14 cellular contexts compared by ENCODE assay signal in genomic region chr6:89386917-89387491, GRCh38. TPM values are rescaled to one million over a fixed set of nuclear protein-coding genes. Genes with fewer than 3 reads are reported as not detected.
A peak's percentile ranks its signal among the peaks of the same experiment; 100 is the strongest.
DNase-seq lines count a peak whose midpoint lies in the region; ATAC-seq, FAIRE-seq and TF ChIP-seq lines count a peak whose summit lies in the region.
"Had no signal": no experiment of that assay in that cellular context is flagged by ENCODE, and none has a peak within 500 bp of the region (broad histone marks: within the 10 kb centered on the region; RNA-seq: fewer than 3 reads in every experiment).

No MANE protein-coding gene starts in this region.

- intact Hi-C loops in GM12878 (cut with micrococcal nuclease; ENCODE audit: unreplicated experiment) (loop anchor here (1.0 kb wide), 1 partner anchor 12 kb away; no protein-coding TSS in a partner anchor), sigmoid colon (cut with DNase I) (no loop called here)

- H3K27ac ChIP-seq in GM12878 (ENCODE audit: control insufficient read depth, insufficient read depth), result peak overlapping the region; percentile 21; the same call in 1 of the 2 replicates
- H3K27ac ChIP-seq in sigmoid colon, result no peak overlapping the region
- H3K27ac ChIP-seq: left ventricle myocardium inferior, RWPE1 had no signal

- no peaks in the 10 kb centered on the region for H3K27me3 ChIP-seq in GM12878 (replicated peaks in 1 of 2; ENCODE audit: control insufficient read depth in 2 of 2, insufficient read depth in 2 of 2, low read length in 1 of 2)
- no peaks in the 10 kb centered on the region for H3K27me3 ChIP-seq in sigmoid colon
- H3K27me3 ChIP-seq: BE2C had no signal

- TF ChIP-seq POLR2A in GM12878 (IDR thresholded peaks at IDR 0.05; ENCODE audit: low read depth, low read length), result no peak
- TF ChIP-seq POLR2A in sigmoid colon (IDR thresholded peaks at IDR 0.05), result no peak

- peak overlapping the region; percentile 64 for H3K4me2 ChIP-seq in GM12878 (ENCODE audit: control insufficient read depth, insufficient read depth)

- no peaks in the 10 kb centered on the region; a peak in 1 of 4 replicates for H3K36me3 ChIP-seq in GM12878 (ENCODE audit: control insufficient read depth in 2 of 2, insufficient read depth in 2 of 2, low read length in 1 of 2)
- no peaks in the 10 kb centered on the region for H3K36me3 ChIP-seq in sigmoid colon
- H3K36me3 ChIP-seq: BE2C, left ventricle myocardium inferior had no signal

- TF ChIP-seq RAD21 in GM12878 (IDR thresholded peaks at IDR 0.05; ENCODE audit: insufficient read depth, low read depth, low read length), result no peak

- H3K79me2 ChIP-seq in GM12878 (ENCODE audit: control insufficient read depth, insufficient read depth, low read length), result peaks cover 18% of the 10 kb centered on the region

- BruUV-seq in GM12878 (replicated peaks; lab: Mats Ljungman, UMichigan), result no TSS peak

- in situ Hi-C loops in GM12878 (cut with MboI), result no loop called here

- TF ChIP-seq CTCF in GM12878 (IDR thresholded peaks at IDR 0.05 in 2 of 3, conservative IDR thresholded peaks at IDR 0.05 in 1 of 3; ENCODE audit: control insufficient read depth in 2 of 3, extremely low read depth in 1 of 3, insufficient read depth in 1 of 3, low read depth in 3 of 3, low read length in 3 of 3) (no peak), sigmoid colon (IDR thresholded peaks at IDR 0.05) (no peak)

- DNase-seq in GM12878 (ENCODE audit: low read depth, low spot score) (peak; percentile 41), sigmoid colon (no peak), DMS 273 (lab: John Stamatoyannopoulos, UW; ENCODE audit: unreplicated experiment) (no peak), middle frontal gyrus (ENCODE audit: extremely low spot score, low spot score) (no peak), DMS79 treated with DMSO at 0.1 percent for 48 hours (lab: John Stamatoyannopoulos, UW) (no peak)
- DNase-seq: BE2C; effector CD4-positive, alpha-beta T cell; left ventricle myocardium inferior; NCI-H345 had no signal

- 16% methylated on average over 6 of the region's 6 CpGs for WGBS in GM12878 (ENCODE audit: insufficient coverage, insufficient replicate concordance, low lambda C conversion rate, missing lambda C conversion rate)
- WGBS in sigmoid colon, 2 donors, result 92 to 95% methylated on average over 6 of the region's 6 CpGs

- no peaks in the 10 kb centered on the region for H4K20me1 ChIP-seq in GM12878 (ENCODE audit: control insufficient read depth, insufficient read depth)

- ATAC-seq in GM18870 (IDR thresholded peaks at IDR 0.05; ENCODE audit: unreplicated experiment), result peak; percentile 8
- peak; percentile 22 for ATAC-seq in GM21619 (IDR thresholded peaks at IDR 0.05; ENCODE audit: unreplicated experiment)
- ATAC-seq in HG03066 (IDR thresholded peaks at IDR 0.05; ENCODE audit: low read depth, unreplicated experiment), result peak; percentile 28
- ATAC-seq in GM12878, result peak; percentile 59

- POLR2A ChIA-PET in GM12878 (lab: Charles Lee), result interaction anchor here (0.6 to 1.5 kb wide), 3 partner anchors 15 to 250 kb away, joined by 3 to 4 read pairs (median 4); no protein-coding TSS in a partner anchor

- CTCF ChIA-PET in GM12878 (lab: Yijun Ruan, JAX), result interaction anchor here (0.7 to 2.5 kb wide), 4 partner anchors 10 to 975 kb away, joined by 3 to 22 read pairs (median 6); no protein-coding TSS in a partner anchor

- H2AFZ ChIP-seq in GM12878 (ENCODE audit: control insufficient read depth, low read depth, low read length), result no peak overlapping the region

- FAIRE-seq in GM12878 (lab: Jason Lieb, UNC), result no peak
- FAIRE-seq: TTC549 had no signal

- H3K4me3 ChIP-seq in GM12878 (peak overlapping the region; percentile 48), sigmoid colon (no peak overlapping the region)
- H3K4me3 ChIP-seq: left ventricle myocardium inferior had no signal

- RAD21 ChIA-PET in GM12878 (lab: Charles Lee; ENCODE audit: unreplicated experiment), result interaction anchor here (0.9 to 1.7 kb wide), 3 partner anchors 15 to 50 kb away, joined by 3 to 10 read pairs (median 4); no protein-coding TSS in a partner anchor

- SMC1A ChIA-PET in GM12878 (lab: Charles Lee; ENCODE audit: uncharacterized antibody, unreplicated experiment), result interaction anchor here (0.9 to 2.4 kb wide), 5 partner anchors 8 to 288 kb away, joined by 3 to 5 read pairs (median 3); no protein-coding TSS in a partner anchor

- no peak for TF ChIP-seq EP300 in GM12878 (IDR thresholded peaks at IDR 0.05; ENCODE audit: borderline replicate concordance in 1 of 2, control insufficient read depth in 1 of 2, low read depth in 2 of 2, low read length in 2 of 2)
- TF ChIP-seq EP300 in sigmoid colon (IDR thresholded peaks at IDR 0.05), result no peak

- no peak overlapping the region for H3K9ac ChIP-seq in GM12878 (ENCODE audit: control insufficient read depth, insufficient read depth, low read length)

- peaks cover 20% of the 10 kb centered on the region for H3K4me1 ChIP-seq in GM12878 (ENCODE audit: control insufficient read depth, insufficient read depth, low read length)
- H3K4me1 ChIP-seq in sigmoid colon, result peaks cover 0 to 12% (median 9%) of the 10 kb centered on the region in 4 donors
- H3K4me1 ChIP-seq: BE2C had no signal

- no peaks in the 10 kb centered on the region; the same call in 1 of the 3 replicates for H3K9me3 ChIP-seq in GM12878 (replicated peaks; ENCODE audit: control insufficient read depth, insufficient read depth, low read length)
- no peaks in the 10 kb centered on the region for H3K9me3 ChIP-seq in sigmoid colon
- H3K9me3 ChIP-seq: BE2C, left ventricle myocardium inferior had no signal

TF ChIP-seq in GM12878, 131 proteins besides CTCF, POLR2A, EP300 and RAD21:
- no peak for TF ChIP-seq STAT1 (conservative IDR thresholded peaks at IDR 0.05)

RNA-seq across cellular contexts. Expression of gene RRAGD, which starts 25.1 kb away (rescaled TPM):
- 8.4 and 8.8 TPM in 2 replicates for total RNA-seq in GM12878 (2013; cell fraction: nucleolus; rRNA removed)
- total RNA-seq in GM12878 (2014; rRNA removed) (8.2 and 8.9 TPM in 2 replicates), GM12878 (2014; rRNA removed; fragmentation: Illumina TruSeq; extraction: Trizol) (12.9 and 13.6 TPM in 2 replicates), GM12878 (2021) (15.6 and 16.5 TPM in 2 replicates), sigmoid colon (10 to 100 TPM; 11.8 to 19.8 (median 13.3) TPM)
- polyA plus RNA-seq in GM12878 (2011; ENCODE audit: low read depth), result 34.4 TPM
- polyA plus RNA-seq in GM12878 (2011; rRNA removed) (17.4 and 25.5 TPM in 2 replicates), GM12878 (2014; fragmentation: Illumina TruSeq; extraction: Trizol) (9.8 and 15.3 TPM in 2 replicates), GM12878 (2014; fragmentation: Nextera tagmentation; extraction: Ambion mirVana) (1 to 10 TPM; 4.6 to 4.8 TPM), GM12878 (2014; rRNA removed) (6.3 and 8.1 TPM in 2 replicates), GM12878 (2016; fragmentation: Nextera tagmentation; extraction: Ambion mirVana) (1 to 10 TPM; 5.6 to 8.7 TPM), sigmoid colon (10 to 100 TPM in 1 of 3 donors, 1 to 10 TPM in 2; 2.8 to 12.0 (median 6.7) TPM)
- 5.4 and 5.8 TPM in 2 replicates for polyA plus RNA-seq in GM12878 (2011; cell fraction: cytosol; rRNA removed)
- polyA plus RNA-seq in GM12878 (2011; cell fraction: nucleus; rRNA removed), result 2.7 and 4.2 TPM in 2 replicates
- 41.1 and 60.7 TPM in 2 replicates for polyA plus RNA-seq in GM12878 (2012)
- polyA minus RNA-seq in GM12878 (2011; rRNA and poly(A)+ RNA removed), result 7.4 and 12.2 TPM in 2 replicates
- 3.2 and 4.7 TPM in 2 replicates for polyA minus RNA-seq in GM12878 (2011; cell fraction: cytosol; rRNA and poly(A)+ RNA removed)
- polyA minus RNA-seq in GM12878 (2011; cell fraction: nucleus; rRNA and poly(A)+ RNA removed), result 1.2 and 1.4 TPM in 2 replicates

RNA-seq across cellular contexts. Expression of gene UBE2J1, which starts 34.5 kb away (rescaled TPM):
- total RNA-seq in GM12878 (2013; cell fraction: nucleolus; rRNA removed), result 36.7 and 38.5 TPM in 2 replicates
- total RNA-seq in GM12878 (2014; rRNA removed) (90.6 and 96.0 TPM in 2 replicates), GM12878 (2014; rRNA removed; fragmentation: Illumina TruSeq; extraction: Trizol) (110 and 114 TPM in 2 replicates), GM12878 (2021) (84.3 and 85.9 TPM in 2 replicates), sigmoid colon (10 to 100 TPM; 29.5 to 36.7 (median 33.8) TPM)
- 65.5 TPM for polyA plus RNA-seq in GM12878 (2011; ENCODE audit: low read depth)
- polyA plus RNA-seq in GM12878 (2011; rRNA removed) (89.5 and 129 TPM in 2 replicates), GM12878 (2014; fragmentation: Illumina TruSeq; extraction: Trizol) (120 and 151 TPM in 2 replicates), GM12878 (2014; fragmentation: Nextera tagmentation; extraction: Ambion mirVana) (10 to 100 TPM; 48.7 to 69.1 TPM), GM12878 (2014; rRNA removed) (68.5 and 76.8 TPM in 2 replicates), GM12878 (2016; fragmentation: Nextera tagmentation; extraction: Ambion mirVana) (100 to 1,000 TPM; 129 to 131 TPM), sigmoid colon (10 to 100 TPM; 31.6 to 50.4 (median 40.8) TPM)
- 43.6 and 46.9 TPM in 2 replicates for polyA plus RNA-seq in GM12878 (2011; cell fraction: cytosol; rRNA removed)
- polyA plus RNA-seq in GM12878 (2011; cell fraction: nucleus; rRNA removed), result 22.2 and 24.3 TPM in 2 replicates
- 84.3 and 96.2 TPM in 2 replicates for polyA plus RNA-seq in GM12878 (2012)
- 59.3 and 75.9 TPM in 2 replicates for polyA minus RNA-seq in GM12878 (2011; rRNA and poly(A)+ RNA removed)
- polyA minus RNA-seq in GM12878 (2011; cell fraction: cytosol; rRNA and poly(A)+ RNA removed), result 25.3 and 30.1 TPM in 2 replicates
- polyA minus RNA-seq in GM12878 (2011; cell fraction: nucleus; rRNA and poly(A)+ RNA removed), result 11.0 and 17.1 TPM in 2 replicates

RNA-seq across cellular contexts. Expression of gene ANKRD6, which starts 45.9 kb away (rescaled TPM):
- total RNA-seq in GM12878 (2013; cell fraction: nucleolus; rRNA removed), result 5.5 and 5.9 TPM in 2 replicates
- total RNA-seq in GM12878 (2014; rRNA removed), result 0.33 and 0.90 TPM in 2 replicates
- total RNA-seq in GM12878 (2014; rRNA removed; fragmentation: Illumina TruSeq; extraction: Trizol), result 0.36 and 0.74 TPM in 2 replicates
- total RNA-seq in GM12878 (2021), result 0.72 and 0.93 TPM in 2 replicates
- 0.92 TPM for polyA plus RNA-seq in GM12878 (2011; ENCODE audit: low read depth)
- polyA plus RNA-seq in GM12878 (2011; rRNA removed), result 0.41 and 0.48 TPM in 2 replicates
- 0.27 and 0.52 TPM in 2 replicates for polyA plus RNA-seq in GM12878 (2011; cell fraction: cytosol; rRNA removed)
- 0.80 and 0.91 TPM in 2 replicates for polyA plus RNA-seq in GM12878 (2011; cell fraction: nucleus; rRNA removed)
- 1.8 and 2.2 TPM in 2 replicates for polyA plus RNA-seq in GM12878 (2012)
- polyA plus RNA-seq in GM12878 (2014; fragmentation: Illumina TruSeq; extraction: Trizol), result 0.26 and 0.97 TPM in 2 replicates
- polyA plus RNA-seq in GM12878 (2014; fragmentation: Nextera tagmentation; extraction: Ambion mirVana), result under 1 TPM; 0.03 to 0.09 TPM
- polyA plus RNA-seq in GM12878 (2014; rRNA removed), result 0.34 and 0.42 TPM in 2 replicates
- under 1 TPM; 0.24 to 0.60 TPM for polyA plus RNA-seq in GM12878 (2016; fragmentation: Nextera tagmentation; extraction: Ambion mirVana)
- polyA minus RNA-seq in GM12878 (2011; rRNA and poly(A)+ RNA removed), result 0.41 and 1.2 TPM in 2 replicates
- polyA minus RNA-seq in GM12878 (2011; cell fraction: cytosol; rRNA and poly(A)+ RNA removed), result not detected in 2 replicates
- 0.10 and 0.24 TPM in 2 replicates for polyA minus RNA-seq in GM12878 (2011; cell fraction: nucleus; rRNA and poly(A)+ RNA removed)
- total RNA-seq in sigmoid colon, result 10 to 100 TPM in 3 of 4 donors, 1 to 10 TPM in 1; 8.0 to 21.6 (median 17.3) TPM
- polyA plus RNA-seq in sigmoid colon, result 1 to 10 TPM; 1.7 to 4.8 (median 2.3) TPM

Comparison
In these comparisons a context has a peak if more than half of its experiments do, and no peak if none do; other contexts are left out.
1. ATAC-seq: peak in every context shown above with its lines; median percentile 59 in GM12878; 28 in HG03066; 22 in GM21619; 8 in GM18870.